Comparison of ENCODE assay signal across 8 cellular contexts in the genomic region with DNA sequence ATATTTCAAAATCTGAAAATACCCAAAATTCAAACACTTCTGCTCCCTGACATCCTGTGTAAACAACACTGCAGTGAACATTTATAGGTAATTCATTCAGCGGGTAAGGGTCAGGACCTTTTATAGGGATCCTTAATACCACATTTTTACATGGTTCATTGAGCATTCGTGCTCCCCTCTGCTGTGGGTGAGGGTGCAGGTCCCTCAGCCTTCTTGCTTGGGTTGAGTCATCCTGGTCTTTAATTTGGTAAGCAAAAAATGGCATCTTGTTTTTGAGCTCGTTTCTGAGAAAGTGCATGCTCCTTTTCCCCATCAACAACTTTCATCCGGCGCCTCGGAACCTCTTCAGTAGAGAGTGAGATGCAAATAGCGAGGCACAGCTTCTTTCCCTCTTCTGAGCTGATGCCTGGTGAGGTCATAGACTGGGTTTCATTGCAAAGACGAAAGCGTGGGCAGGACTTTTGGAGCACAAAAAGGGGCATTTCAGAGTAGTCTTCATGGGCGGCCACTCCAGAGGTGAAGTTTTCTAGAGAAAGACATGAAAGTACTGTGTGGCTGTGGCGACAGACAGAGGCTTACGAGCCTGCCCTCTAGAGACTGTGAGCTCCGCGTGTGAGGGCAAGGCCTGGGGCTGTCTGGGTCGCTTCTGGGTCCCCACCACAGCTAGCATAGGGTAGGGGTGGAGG. TPM values are rescaled to one million over a fixed set of nuclear protein-coding genes. Genes with fewer than 3 reads are reported as not detected.
DNase-seq lines count a peak whose midpoint lies in the region; ATAC-seq, FAIRE-seq and TF ChIP-seq lines count a peak whose summit lies in the region.

No MANE protein-coding gene starts in this region.

- H3K4me1 ChIP-seq in spleen (peaks cover 5 to 91% (median 41%) of the 10 kb centered on the region in 6 donors), pancreas (peaks cover 15 to 24% (median 23%) of the 10 kb centered on the region in 3 donors)

- H3K27ac ChIP-seq in spleen (peak overlapping the region; percentile 24 to 77 (median 70)), pancreas (no peak overlapping the region)

- no peak for TF ChIP-seq POLR2A in spleen (IDR thresholded peaks at IDR 0.05)

- H3K4me3 ChIP-seq in spleen (peak overlapping the region in 1 of 8 donors; percentile 30), pancreas (no peak overlapping the region)

- 57 to 67% (median 58%) methylated on average over 15 of the region's 15 CpGs for WGBS in spleen, 5 donors
- 87 to 94% methylated on average over 15 of the region's 15 CpGs for WGBS in pancreas, 2 donors

- H3K36me3 ChIP-seq in spleen (peaks cover 0 to 91% (median 9%) of the 10 kb centered on the region in 6 donors), pancreas (peaks cover 0 to 4% (median 0%) of the 10 kb centered on the region in 3 donors)

- H3K9me3 ChIP-seq in spleen (no peaks in the 10 kb centered on the region), pancreas (no peaks in the 10 kb centered on the region)

- no peak for TF ChIP-seq CTCF in spleen (IDR thresholded peaks at IDR 0.05 in 8 of 11, conservative IDR thresholded peaks at IDR 0.05 in 3 of 11)
- TF ChIP-seq CTCF in pancreas (IDR thresholded peaks at IDR 0.05): no peak

- ATAC-seq in GM19372 (IDR thresholded peaks at IDR 0.05; ENCODE audit: low read depth, unreplicated experiment): peak; percentile 79
- ATAC-seq in HG03432 (IDR thresholded peaks at IDR 0.05; ENCODE audit: unreplicated experiment): peak; percentile 84
- ATAC-seq in pancreas: no peak

- H3K27me3 ChIP-seq in spleen (replicated peaks in 1 of 7): no peaks in the 10 kb centered on the region
- H3K27me3 ChIP-seq in pancreas: no peaks in the 10 kb centered on the region

- intact Hi-C loops in spleen (cut with DNase I; ENCODE audit: low total_unique reads) (no loop called here), pancreas (cut with DNase I) (no loop called here)

- peak; percentile 85 for DNase-seq in activated T-cell treated with anti-CD3 and anti-CD28 coated beads, Interleukin-2, amount 50 U/mL, for 48 hours
- DNase-seq in spleen (peak; percentile 80), NCI-H82 (lab: John Stamatoyannopoulos, UW) (no peak), NCI-H345 (lab: John Stamatoyannopoulos, UW) (no peak), pancreas (no peak), mesenteric fat pad (ENCODE audit: low spot score) (no peak)

- no peak for FAIRE-seq in pancreas (lab: Jason Lieb, UNC)

RNA-seq across cellular contexts. Expression of gene BBC3, which starts 44.5 kb away (rescaled TPM):
- total RNA-seq in spleen (10 to 100 TPM in 6 of 7 donors, 1 to 10 TPM in 1; 6.3 to 17.0 (median 11.3) TPM), pancreas (10 to 100 TPM in 3 of 6 donors, 1 to 10 TPM in 3; 6.8 to 19.4 (median 9.2) TPM), mesenteric fat pad (3.6 TPM)
- polyA plus RNA-seq in spleen (10 to 100 TPM in 1 of 3 donors, 1 to 10 TPM in 2; 7.1 to 12.6 (median 9.5) TPM), pancreas (10 to 100 TPM in 1 of 2 donors, 1 to 10 TPM in 1; 5.5 to 11.3 TPM)

RNA-seq across cellular contexts. Expression of gene SAE1, which starts 55.8 kb away (rescaled TPM):
- total RNA-seq in spleen (10 to 100 TPM; 42.7 to 72.4 (median 59.5) TPM), pancreas (10 to 100 TPM; 14.8 to 25.8 (median 20.1) TPM), mesenteric fat pad (59.3 TPM)
- polyA plus RNA-seq in spleen (10 to 100 TPM; 28.1 to 53.3 (median 43.9) TPM), pancreas (10 to 100 TPM in 1 of 2 donors, 1 to 10 TPM in 1; 10.0 to 23.0 TPM)

Comparison
In these comparisons a context has a peak if more than half of its experiments do, and no peak if none do; other contexts are left out.
1. ATAC-seq: peak in GM19372 (single experiment) and HG03432 (single experiment); none in pancreas (0 of 4).
2. DNase-seq: peak in activated T-cell treated with anti-CD3 and anti-CD28 coated beads, Interleukin-2, amount 50 U/mL, for 48 hours (2 of 2) and spleen (single experiment); none in NCI-H82 (single experiment), NCI-H345 (single experiment), pancreas (0 of 6) and mesenteric fat pad (single experiment).
3. H3K27ac ChIP-seq: peak in spleen (8 of 8); none in pancreas (0 of 4).